Comparison of ENCODE assay signal across 1 cellular context in the genomic region with DNA sequence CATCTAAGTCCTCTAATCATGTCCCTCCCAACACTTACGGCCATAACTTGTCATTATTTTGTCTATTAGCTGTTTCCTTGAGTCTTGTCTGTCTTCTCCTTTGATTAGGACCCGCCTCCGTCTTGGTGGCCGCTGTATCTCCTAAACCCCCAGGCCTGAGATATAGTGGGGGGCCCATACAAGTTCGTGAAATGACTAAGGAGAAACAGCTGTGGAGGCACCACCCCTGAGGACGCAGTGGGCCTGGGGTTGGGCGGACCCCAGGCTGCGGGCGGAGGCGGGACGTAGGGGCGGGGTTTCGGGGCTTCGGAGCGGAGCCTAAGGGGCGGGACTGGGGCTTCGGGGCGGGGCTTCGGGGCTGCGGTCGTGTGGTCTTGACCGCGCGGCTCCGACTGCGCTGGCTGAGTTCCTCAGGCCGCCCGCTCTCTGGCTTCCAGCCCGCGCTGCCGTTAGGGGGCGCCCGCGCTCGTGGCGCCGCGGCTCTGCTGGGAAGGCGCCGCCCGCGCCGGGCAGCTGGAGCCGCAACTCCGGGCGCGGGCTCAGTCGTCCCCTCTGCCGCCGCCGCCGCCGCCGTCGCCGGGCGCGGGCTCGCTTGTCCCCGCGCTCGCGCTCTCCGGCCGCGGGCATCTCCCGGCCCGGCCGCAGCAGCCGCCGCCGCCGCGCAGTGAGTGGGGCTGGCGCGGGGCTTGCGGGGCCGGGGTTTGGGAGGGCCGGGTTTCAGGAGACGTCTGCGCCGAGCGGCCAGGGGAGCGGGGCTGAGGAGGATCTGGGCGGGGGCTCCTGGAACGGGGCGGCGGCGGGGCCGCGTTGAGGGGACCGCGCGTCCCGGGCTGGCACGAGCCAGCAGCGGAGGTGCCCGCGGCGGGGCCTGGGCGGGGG.
A peak's percentile ranks its signal among the peaks of the same experiment; 100 is the strongest.
TF ChIP-seq lines count a peak whose summit lies in the region.

Gene KCTD6, plus strand, starts transcription at position 591 of the 879 bp plus-strand sequence. CDS start 6,660 bp downstream, outside the sequence.

TF ChIP-seq in H1, 55 proteins besides CTCF, POLR2A, EP300 and RAD21:
- TF ChIP-seq CHD7 (IDR thresholded peaks at IDR 0.05; ENCODE audit: insufficient replicate concordance, low read length) (no peak), JUND (IDR thresholded peaks at IDR 0.05; ENCODE audit: low read length) (peak; percentile 28; the same call in 1 of the 2 replicates), CREB1 (IDR thresholded peaks at IDR 0.05) (no peak), BCL11A (IDR thresholded peaks at IDR 0.05; ENCODE audit: low read depth in 2 of 2, low read length in 2 of 2) (no peak), CTBP2 (IDR thresholded peaks at IDR 0.05; ENCODE audit: borderline replicate concordance, insufficient read depth, insufficient read length, low read length) (no peak), CHD2 (IDR thresholded peaks at IDR 0.05; ENCODE audit: low read length) (no peak), SIN3A (conservative IDR thresholded peaks at IDR 0.05 in 1 of 2, IDR thresholded peaks at IDR 0.05 in 1 of 2; ENCODE audit: low read depth in 1 of 2, low read length in 2 of 2) (0 out of 4 replicates have a peak, but pooled peaks of 1 of the 2 experiments have one; percentile 15), SP4 (IDR thresholded peaks at IDR 0.05; ENCODE audit: low read length) (no peak), NRF1 (IDR thresholded peaks at IDR 0.05; ENCODE audit: low read depth, low read length) (no peak), BRCA1 (IDR thresholded peaks at IDR 0.05; ENCODE audit: low read depth, low read length) (no peak), GABPA (IDR thresholded peaks at IDR 0.05; ENCODE audit: borderline replicate concordance, insufficient read depth, low read length) (no peak; the same call in 1 of the 2 replicates), TAF1 (IDR thresholded peaks at IDR 0.05; ENCODE audit: low read depth, low read length) (no peak; the same call in 1 of the 2 replicates), SP1 (IDR thresholded peaks at IDR 0.05; ENCODE audit: low read depth, low read length) (0 out of 2 replicates have a peak, but pooled peaks have one; percentile 18), HDAC2 (IDR thresholded peaks at IDR 0.05; ENCODE audit: borderline replicate concordance in 1 of 2, low read depth in 2 of 2, low read length in 2 of 2) (no peak), SRF (IDR thresholded peaks at IDR 0.05; ENCODE audit: low read depth, low read length) (0 out of 2 replicates have a peak, but pooled peaks have one; percentile 2), POU5F1 (IDR thresholded peaks at IDR 0.05; ENCODE audit: low read depth, low read length) (no peak), GTF2F1 (IDR thresholded peaks at IDR 0.05; ENCODE audit: borderline replicate concordance, low read depth, low read length) (no peak), NANOG (IDR thresholded peaks at IDR 0.05; ENCODE audit: insufficient read depth, low read depth, low read length, poor library complexity, severe bottlenecking) (no peak), CEBPB (IDR thresholded peaks at IDR 0.05; ENCODE audit: low read depth, low read length) (no peak), CBX8 (IDR thresholded peaks at IDR 0.05; ENCODE audit: borderline replicate concordance, low read depth, low read length) (no peak), TBP (IDR thresholded peaks at IDR 0.05; ENCODE audit: low read depth, low read length) (peak; percentile 21; the same call in 1 of the 2 replicates), SP2 (IDR thresholded peaks at IDR 0.05; ENCODE audit: low read length) (no peak), ASH2L (IDR thresholded peaks at IDR 0.05; ENCODE audit: low read length) (no peak), CBX5 (IDR thresholded peaks at IDR 0.05; ENCODE audit: low read depth, low read length) (no peak), PHF8 (conservative IDR thresholded peaks at IDR 0.05; ENCODE audit: low read depth, low read length) (peak; percentile 65), EZH2 (IDR thresholded peaks at IDR 0.05; ENCODE audit: low read depth, low read length, severe bottlenecking) (no peak), JUN (IDR thresholded peaks at IDR 0.05; ENCODE audit: low read depth, low read length) (no peak), RNF2 (IDR thresholded peaks at IDR 0.05; ENCODE audit: borderline replicate concordance, low read depth, low read length, missing control alignments, poor library complexity, severe bottlenecking) (no peak), EGR1 (IDR thresholded peaks at IDR 0.05; ENCODE audit: borderline replicate concordance, low read depth, low read length) (no peak), YY1 (IDR thresholded peaks at IDR 0.05; ENCODE audit: low read depth, low read length) (peak; percentile 31; the same call in 1 of the 2 replicates), TEAD4 (IDR thresholded peaks at IDR 0.05; ENCODE audit: low read depth, low read length) (no peak), FOSL1 (IDR thresholded peaks at IDR 0.05; ENCODE audit: insufficient read depth, low read depth, low read length) (no peak), RXRA (IDR thresholded peaks at IDR 0.05; ENCODE audit: insufficient read depth, low read depth, low read length) (no peak), RBBP5 (IDR thresholded peaks at IDR 0.05; ENCODE audit: borderline replicate concordance, low read depth, low read length) (peak; percentile 63; the same call in 1 of the 2 replicates), TAF7 (optimal IDR thresholded peaks at IDR 0.05; ENCODE audit: borderline replicate concordance, low read depth, low read length) (peak; percentile 65), TCF12 (IDR thresholded peaks at IDR 0.05; ENCODE audit: low read depth, low read length) (no peak), KDM1A (IDR thresholded peaks at IDR 0.05; ENCODE audit: borderline replicate concordance, low read length) (no peak), RFX5 (IDR thresholded peaks at IDR 0.05; ENCODE audit: borderline replicate concordance, low read depth, low read length) (no peak), SIX5 (IDR thresholded peaks at IDR 0.05; ENCODE audit: low read depth, low read length) (no peak), CHD1 (IDR thresholded peaks at IDR 0.05; ENCODE audit: low read depth, low read length) (no peak), SAP30 (IDR thresholded peaks at IDR 0.05; ENCODE audit: insufficient read depth, insufficient replicate concordance, low read length) (no peak), BACH1 (IDR thresholded peaks at IDR 0.05; ENCODE audit: low read length) (no peak)
- TF ChIP-seq, protein P1, sequence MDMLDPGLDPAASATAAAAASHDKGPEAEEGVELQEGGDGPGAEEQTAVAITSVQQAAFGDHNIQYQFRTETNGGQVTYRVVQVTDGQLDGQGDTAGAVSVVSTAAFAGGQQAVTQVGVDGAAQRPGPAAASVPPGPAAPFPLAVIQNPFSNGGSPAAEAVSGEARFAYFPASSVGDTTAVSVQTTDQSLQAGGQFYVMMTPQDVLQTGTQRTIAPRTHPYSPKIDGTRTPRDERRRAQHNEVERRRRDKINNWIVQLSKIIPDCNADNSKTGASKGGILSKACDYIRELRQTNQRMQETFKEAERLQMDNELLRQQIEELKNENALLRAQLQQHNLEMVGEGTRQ (IDR thresholded peaks at IDR 0.05; ENCODE audit: low read length) = no peak
- TF ChIP-seq, protein P2, sequence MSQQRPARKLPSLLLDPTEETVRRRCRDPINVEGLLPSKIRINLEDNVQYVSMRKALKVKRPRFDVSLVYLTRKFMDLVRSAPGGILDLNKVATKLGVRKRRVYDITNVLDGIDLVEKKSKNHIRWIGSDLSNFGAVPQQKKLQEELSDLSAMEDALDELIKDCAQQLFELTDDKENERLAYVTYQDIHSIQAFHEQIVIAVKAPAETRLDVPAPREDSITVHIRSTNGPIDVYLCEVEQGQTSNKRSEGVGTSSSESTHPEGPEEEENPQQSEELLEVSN (IDR thresholded peaks at IDR 0.05) = no peak
- TF ChIP-seq, protein P3, sequence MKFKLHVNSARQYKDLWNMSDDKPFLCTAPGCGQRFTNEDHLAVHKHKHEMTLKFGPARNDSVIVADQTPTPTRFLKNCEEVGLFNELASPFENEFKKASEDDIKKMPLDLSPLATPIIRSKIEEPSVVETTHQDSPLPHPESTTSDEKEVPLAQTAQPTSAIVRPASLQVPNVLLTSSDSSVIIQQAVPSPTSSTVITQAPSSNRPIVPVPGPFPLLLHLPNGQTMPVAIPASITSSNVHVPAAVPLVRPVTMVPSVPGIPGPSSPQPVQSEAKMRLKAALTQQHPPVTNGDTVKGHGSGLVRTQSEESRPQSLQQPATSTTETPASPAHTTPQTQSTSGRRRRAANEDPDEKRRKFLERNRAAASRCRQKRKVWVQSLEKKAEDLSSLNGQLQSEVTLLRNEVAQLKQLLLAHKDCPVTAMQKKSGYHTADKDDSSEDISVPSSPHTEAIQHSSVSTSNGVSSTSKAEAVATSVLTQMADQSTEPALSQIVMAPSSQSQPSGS (IDR thresholded peaks at IDR 0.05; ENCODE audit: low read length) = no peak
- TF ChIP-seq, protein P4, sequence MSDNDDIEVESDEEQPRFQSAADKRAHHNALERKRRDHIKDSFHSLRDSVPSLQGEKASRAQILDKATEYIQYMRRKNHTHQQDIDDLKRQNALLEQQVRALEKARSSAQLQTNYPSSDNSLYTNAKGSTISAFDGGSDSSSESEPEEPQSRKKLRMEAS (IDR thresholded peaks at IDR 0.05) = peak; percentile 37; the same call in 1 of the 2 replicates
- TF ChIP-seq, protein P5, sequence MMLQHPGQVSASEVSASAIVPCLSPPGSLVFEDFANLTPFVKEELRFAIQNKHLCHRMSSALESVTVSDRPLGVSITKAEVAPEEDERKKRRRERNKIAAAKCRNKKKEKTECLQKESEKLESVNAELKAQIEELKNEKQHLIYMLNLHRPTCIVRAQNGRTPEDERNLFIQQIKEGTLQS (IDR thresholded peaks at IDR 0.05; ENCODE audit: insufficient read depth, low read depth, low read length) = no peak; the same call in 1 of the 2 replicates
